ENCODE assay signal across 7 cellular contexts in the genomic region with DNA sequence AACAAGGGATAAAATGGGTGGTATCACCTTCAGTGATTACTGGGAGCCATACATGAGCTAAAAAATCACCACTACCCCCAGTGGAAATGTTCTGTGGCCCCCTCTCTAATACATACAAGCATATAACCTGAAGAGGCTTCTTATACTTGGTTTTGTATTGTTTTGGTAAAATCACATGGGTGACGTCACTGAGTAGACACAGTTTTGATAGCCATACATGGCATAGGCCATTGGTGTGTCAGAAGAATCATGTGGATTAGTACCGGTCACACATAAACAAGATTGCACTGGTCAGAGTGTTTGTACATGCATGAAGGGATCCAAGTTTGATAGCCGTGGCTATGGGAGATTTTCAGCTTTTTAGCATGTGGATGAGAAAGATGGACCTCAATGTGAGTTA.
"Had no signal": no experiment of that assay in that cellular context is flagged by ENCODE, and none has a peak within 500 bp of the region (broad histone marks: within the 10 kb centered on the region; RNA-seq: fewer than 3 reads in every experiment).

No MANE protein-coding gene starts in this region.

- FAIRE-seq: HTR-8/SVneo, K562 had no signal

- DNase-seq: IMR-90, KBM-7, KG1 had no signal

- H3K27ac ChIP-seq: HL-60 had no signal

- H3K4me3 ChIP-seq: K562 had no signal

- H3K27ac Mint-ChIP-seq: IgD-negative memory B cell had no signal

- H3K4me3 Mint-ChIP-seq: IgD-negative memory B cell had no signal

- ATAC-seq: K562 had no signal

- H3K9me3 Mint-ChIP-seq: IgD-negative memory B cell had no signal

- H3K36me3 Mint-ChIP-seq: IgD-negative memory B cell had no signal
